In genomic region chrX:1453390-1453783, GRCh38 we compare ENCODE assay signal across 1 cellular context.
TF ChIP-seq lines count a peak whose summit lies in the region.

No MANE protein-coding gene starts in this region.

TF ChIP-seq in IMR-90, 13 proteins besides CTCF, POLR2A, EP300 and RAD21 (continued from another document):
- TF ChIP-seq ELK1 (IDR thresholded peaks at IDR 0.05; ENCODE audit: borderline replicate concordance, low read depth, low read length) (no peak), SMC3 (IDR thresholded peaks at IDR 0.05; ENCODE audit: low read depth, low read length) (no peak), RCOR1 (IDR thresholded peaks at IDR 0.05; ENCODE audit: insufficient replicate concordance, low read length) (no peak), MAZ (IDR thresholded peaks at IDR 0.05; ENCODE audit: borderline replicate concordance, low read depth, low read length) (no peak; the same call in 1 of the 2 replicates)
TF ChIP-seq in IMR-90: peak in this region for 0.
